ENCODE assay signal across 30 cellular contexts in genomic region chr6:63543982-63544381, GRCh38.
"Had no signal": no experiment of that assay in that cellular context is flagged by ENCODE, and none has a peak within 500 bp of the region (broad histone marks: within the 10 kb centered on the region; RNA-seq: fewer than 3 reads in every experiment).

No MANE protein-coding gene starts in this region.

- DNase-seq: activated CD4-positive, alpha-beta T cell treated with anti-CD3 and anti-CD28 coated beads for 4 hours; activated CD4-positive, alpha-beta T cell treated with anti-CD3 and anti-CD28 coated beads, Interleukin-2, amount 50 U/mL, for 4 hours; activated CD8-positive, alpha-beta memory T cell treated with anti-CD3 and anti-CD28 coated beads for 24 hours; activated effector memory CD4-positive, alpha-beta T cell treated with Interleukin-2 at 50 U/mL for 16 hours; activated naive CD4-positive, alpha-beta T cell treated with anti-CD3 and anti-CD28 coated beads for 36 hours; activated naive CD8-positive, alpha-beta T cell treated with anti-CD3 and anti-CD28 coated beads, Interleukin-2, amount 10 ng/mL, durations not matched to agents 7 days and 5 days; amygdala; colonic mucosa; dorsolateral prefrontal cortex; effector memory CD4-positive, alpha-beta T cell; head of caudate nucleus; hippocampal formation; kidney; left colon; midbrain; naive thymus-derived CD4-positive, alpha-beta T cell; nucleus accumbens; psoas muscle; sigmoid colon; small intestine; stimulated activated naive B cell treated with anti-CD40 and anti-IgM and Interleukin-4, amounts not matched to agents 10 μg/mL and 1 μg/mL and 100 μg/mL, for 72 hours; stomach; T-helper 9 cell; thyroid gland; upper lobe of right lung had no signal

- H3K4me3 ChIP-seq: colonic mucosa, dorsolateral prefrontal cortex, gastroesophageal sphincter, psoas muscle, sigmoid colon, stomach, thyroid gland, upper lobe of right lung had no signal

- H3K36me3 ChIP-seq: colonic mucosa, gastroesophageal sphincter, sigmoid colon, stomach, thyroid gland, upper lobe of right lung had no signal

- H3K9me3 ChIP-seq: colonic mucosa, gastroesophageal sphincter, psoas muscle, sigmoid colon, stomach, thyroid gland, upper lobe of right lung had no signal

- H2AFZ ChIP-seq: parathyroid adenoma had no signal

- H3K27ac ChIP-seq: colonic mucosa, dorsolateral prefrontal cortex, gastroesophageal sphincter, parathyroid adenoma, psoas muscle, sigmoid colon, stomach, thyroid gland, upper lobe of right lung, VCaP had no signal

- FAIRE-seq: bronchial epithelial cell, kidney, small intestine, TTC549 had no signal

- H3K4me1 ChIP-seq: colonic mucosa, gastroesophageal sphincter, parathyroid adenoma, psoas muscle, sigmoid colon, stomach, thyroid gland, upper lobe of right lung had no signal

- H3K9ac ChIP-seq: parathyroid adenoma had no signal

- ATAC-seq: gastroesophageal sphincter; left colon; naive thymus-derived CD4-positive, alpha-beta T cell; psoas muscle; stimulated activated naive B cell treated with anti-CD40 and anti-IgM and Interleukin-4, amounts not matched to agents 10 μg/mL and 1 μg/mL and 100 μg/mL, for 72 hours; upper lobe of right lung had no signal

- H3K27me3 ChIP-seq: colonic mucosa, dorsolateral prefrontal cortex, gastroesophageal sphincter, sigmoid colon, stomach, thyroid gland, upper lobe of right lung had no signal

- H3K79me2 ChIP-seq: parathyroid adenoma had no signal
